ENCODE assay signal across 12 cellular contexts in genomic region chr9:134707731-134708671, GRCh38.
A peak's percentile ranks its signal among the peaks of the same experiment; 100 is the strongest.
DNase-seq lines count a peak whose midpoint lies in the region; TF ChIP-seq lines count a peak whose summit lies in the region.
"Had no signal": no experiment of that assay in that cellular context is flagged by ENCODE, and none has a peak within 500 bp of the region (broad histone marks: within the 10 kb centered on the region; RNA-seq: fewer than 3 reads in every experiment).

No MANE protein-coding gene starts in this region.

- H3K9me3 ChIP-seq in Peyer's patch (no peaks in the 10 kb centered on the region), ectodermal cell (ENCODE audit: control insufficient read depth, low read length) (no peaks in the 10 kb centered on the region), muscle layer of duodenum (ENCODE audit: control insufficient read depth in 1 of 2, low read length in 2 of 2) (no peaks in the 10 kb centered on the region), transverse colon (no peaks in the 10 kb centered on the region)

- H3K27me3 ChIP-seq in Peyer's patch: no peaks in the 10 kb centered on the region
- no peaks in the 10 kb centered on the region for H3K27me3 ChIP-seq in ectodermal cell (ENCODE audit: control insufficient read depth, insufficient read depth, low read length, poor library complexity, severe bottlenecking)
- H3K27me3 ChIP-seq in muscle layer of duodenum (ENCODE audit: low read depth, low read length): no peaks in the 10 kb centered on the region
- H3K27me3 ChIP-seq in transverse colon: no peaks in the 10 kb centered on the region

- intact Hi-C loops in transverse colon (cut with DNase I; ENCODE audit: low total_unique reads) (no loop called here), posterior vena cava (cut with DNase I) (no loop called here)

- DNase-seq in Peyer's patch: no peak
- no peak for DNase-seq in transverse colon
- DNase-seq in activated CD8-positive, alpha-beta memory T cell treated with anti-CD3 and anti-CD28 coated beads, Interleukin-2, amount 50 U/mL, for 4 hours: no peak
- no peak for DNase-seq in cerebellar nuclear complex (lab: John Stamatoyannopoulos, UW)
- no peak for DNase-seq in posterior vena cava (ENCODE audit: low spot score)
- DNase-seq: activated CD4-positive, alpha-beta T cell treated with anti-CD3 and anti-CD28 coated beads for 4 hours; CD8-positive, alpha-beta memory T cell; H9; PC-9; T-helper 17 cell had no signal

- no peak for TF ChIP-seq CTCF in Peyer's patch (IDR thresholded peaks at IDR 0.05)
- TF ChIP-seq CTCF in transverse colon (IDR thresholded peaks at IDR 0.05): no peak

- TF ChIP-seq POLR2A in Peyer's patch (IDR thresholded peaks at IDR 0.05): no peak
- no peak for TF ChIP-seq POLR2A in transverse colon (IDR thresholded peaks at IDR 0.05)

- H3K27ac ChIP-seq in Peyer's patch: peak overlapping the region; percentile 50 to 85 (median 65)
- peak overlapping the region; percentile 26 for H3K27ac ChIP-seq in ectodermal cell (ENCODE audit: insufficient read depth, low read depth, low read length, poor library complexity, severe bottlenecking)
- H3K27ac ChIP-seq in muscle layer of duodenum (ENCODE audit: low read length): peak overlapping the region; percentile 89
- H3K27ac ChIP-seq in transverse colon: peak overlapping the region; percentile 87 to 95 (median 89)
- H3K27ac ChIP-seq: PC-9 had no signal

- no peak overlapping the region for H3K4me3 ChIP-seq in Peyer's patch
- no peak overlapping the region for H3K4me3 ChIP-seq in ectodermal cell (ENCODE audit: insufficient read depth, low read depth, low read length)
- H3K4me3 ChIP-seq in muscle layer of duodenum (ENCODE audit: low read depth in 1 of 2, low read length in 2 of 2): peak overlapping the region in 1 of 2 donors; percentile 36
- no peak overlapping the region for H3K4me3 ChIP-seq in transverse colon
- H3K4me3 ChIP-seq: PC-9 had no signal

- in situ Hi-C loops in transverse colon (cut with MboI; ENCODE audit: low pct_ligation_motif_present in 1 of 4, low pct_unique_long_range_greater_than_20kb in 1 of 4, low sequenced_read_pairs in 3 of 4): no loop called here

- no peaks in the 10 kb centered on the region for H3K36me3 ChIP-seq in Peyer's patch
- no peaks in the 10 kb centered on the region for H3K36me3 ChIP-seq in ectodermal cell (ENCODE audit: control insufficient read depth, insufficient read depth, low read length)
- no peaks in the 10 kb centered on the region for H3K36me3 ChIP-seq in muscle layer of duodenum (ENCODE audit: control insufficient read depth in 1 of 2, insufficient read depth in 2 of 2, low read length in 2 of 2)
- H3K36me3 ChIP-seq in transverse colon: no peaks in the 10 kb centered on the region

- WGBS in ectodermal cell, 2 experiments: 92 to 94% methylated on average over 32 of the region's 32 CpGs
- 68% methylated on average over 19 of the region's 32 CpGs; no CpG with 5 or more reads in 1 of the 2 donors for WGBS in transverse colon (ENCODE audit: low coverage in 1 of 2), 2 donors

- H3K4me1 ChIP-seq in Peyer's patch: peaks cover 0 to 40% (median 0%) of the 10 kb centered on the region in 4 donors
- H3K4me1 ChIP-seq in ectodermal cell (ENCODE audit: control insufficient read depth, insufficient read depth, low read length): no peaks in the 10 kb centered on the region
- H3K4me1 ChIP-seq in muscle layer of duodenum (ENCODE audit: control insufficient read depth in 1 of 2, insufficient read depth in 2 of 2, low read length in 2 of 2): peaks cover 11 to 80% of the 10 kb centered on the region in 2 donors
- H3K4me1 ChIP-seq in transverse colon: peaks cover 43 to 69% (median 53%) of the 10 kb centered on the region in 4 donors

- TF ChIP-seq EP300 in transverse colon (IDR thresholded peaks at IDR 0.05; ENCODE audit: low read depth): no peak

Comparison
In these comparisons a context has a peak if more than half of its experiments do, and no peak if none do; other contexts are left out.
1. H3K27ac ChIP-seq: peak in every context shown above with its lines; median percentile 89 in muscle layer of duodenum; 89 in transverse colon; 65 in Peyer's patch; 26 in ectodermal cell.